ENCODE assay signal across 6 cellular contexts in genomic region chr13:67902960-67903359, GRCh38.
DNase-seq lines count a peak whose midpoint lies in the region; ATAC-seq and TF ChIP-seq lines count a peak whose summit lies in the region.
"Not testable (repeated sequence)": the region's sequence is repeated elsewhere in the genome, so short reads cannot be mapped to it uniquely, and the experiment has no call there.

No MANE protein-coding gene starts in this region.

- not testable (repeated sequence) for H3K9me2 ChIP-seq in GM23338 (ENCODE audit: insufficient read depth); SK-N-SH

- H4K20me1 ChIP-seq in GM23338 (replicated peaks; ENCODE audit: insufficient read depth); SK-N-SH (ENCODE audit: insufficient read depth); neural progenitor cell (ENCODE audit: low read depth): not testable (repeated sequence)

- H3K36me3 ChIP-seq in GM23338 (ENCODE audit: insufficient read depth); SK-N-SH (replicated peaks in 1 of 2; ENCODE audit: control insufficient read depth in 1 of 2, insufficient read depth in 2 of 2, low read length in 1 of 2); endodermal cell (ENCODE audit: control insufficient read depth, insufficient read depth, low read length); iPS DF 6.9 (ENCODE audit: control insufficient read depth, insufficient read depth, low read length); neural progenitor cell: not testable (repeated sequence)

- H3K4me3 ChIP-seq in GM23338; NB4 (ENCODE audit: low read depth, low read length); SK-N-SH (ENCODE audit: low read depth in 2 of 2, low read length in 1 of 2); endodermal cell (ENCODE audit: low read length); iPS DF 6.9 (ENCODE audit: low read length); neural progenitor cell: not testable (repeated sequence)

- DNase-seq in GM23338 (ENCODE audit: low spot score) (peak; percentile 26), endodermal cell (peak; percentile 51), iPS DF 6.9 (ENCODE audit: low read depth, low spot score) (peak; percentile 4)
- DNase-seq in NB4 (ENCODE audit: low read depth); SK-N-SH; neural progenitor cell (ENCODE audit: low spot score): not testable (repeated sequence)

- peaks cover 24% of the 10 kb centered on the region for H3K9me3 Mint-ChIP-seq in GM23338
- H3K9me3 Mint-ChIP-seq in endodermal cell = peaks cover 17% of the 10 kb centered on the region
- H3K9me3 Mint-ChIP-seq in neural progenitor cell = peaks cover 22% of the 10 kb centered on the region

- POLR2A ChIA-PET in SK-N-SH (lab: Yijun Ruan, JAX) = not testable (repeated sequence)

- H3K4me2 ChIP-seq in GM23338, SK-N-SH, neural progenitor cell: not testable (repeated sequence)

- H3K36me3 Mint-ChIP-seq in GM23338 (ENCODE audit: low read depth) = peaks cover 16% of the 10 kb centered on the region
- H3K36me3 Mint-ChIP-seq in endodermal cell (ENCODE audit: low read depth); neural progenitor cell: not testable (repeated sequence)

- not testable (repeated sequence) for H3K9me3 ChIP-seq in SK-N-SH; endodermal cell (ENCODE audit: control insufficient read depth, low read length); iPS DF 6.9 (ENCODE audit: control insufficient read depth, insufficient read depth, low read length); neural progenitor cell (ENCODE audit: low read depth)

- H3K4me1 ChIP-seq in GM23338 (ENCODE audit: insufficient read depth); SK-N-SH (ENCODE audit: control insufficient read depth in 1 of 2, insufficient read depth in 2 of 2, low read depth in 1 of 2, low read length in 1 of 2); endodermal cell (ENCODE audit: control insufficient read depth, insufficient read depth, low read length); iPS DF 6.9 (ENCODE audit: control insufficient read depth, insufficient read depth, low read length); neural progenitor cell: not testable (repeated sequence)

- not testable (repeated sequence) for H3F3A ChIP-seq in GM23338 (replicated peaks; ENCODE audit: low read depth); SK-N-SH (replicated peaks; ENCODE audit: insufficient read depth); neural progenitor cell (ENCODE audit: low read depth)

- CTCF ChIA-PET in SK-N-SH (lab: Yijun Ruan, JAX) = not testable (repeated sequence)

- TF ChIP-seq CTCF in GM23338 (conservative IDR thresholded peaks at IDR 0.05; ENCODE audit: low read depth in 2 of 2) (peak; percentile 64 to 70), NB4 (IDR thresholded peaks at IDR 0.05; ENCODE audit: low read depth, low read length) (peak; percentile 14), SK-N-SH (IDR thresholded peaks at IDR 0.05) (peak; percentile 16; the same call in 1 of the 2 replicates), endodermal cell (conservative IDR thresholded peaks at IDR 0.05) (peak; percentile 73), neural progenitor cell (IDR thresholded peaks at IDR 0.05) (peak; percentile 31)

- 75% methylated on average over 8 of the region's 8 CpGs for WGBS in SK-N-SH (ENCODE audit: low lambda C conversion rate)
- WGBS in endodermal cell (ENCODE audit: insufficient coverage in 1 of 2, insufficient read length in 1 of 2), 2 experiments = 72 to 91% methylated on average over 3 to 6 of the region's 8 CpGs
- WGBS in iPS DF 6.9 (ENCODE audit: insufficient coverage, insufficient read length) = no CpG with 5 or more reads among the region's 8 CpGs

- not testable (repeated sequence) for H3K27ac Mint-ChIP-seq in GM23338, endodermal cell, neural progenitor cell

- not testable (repeated sequence) for H3K27me3 ChIP-seq in GM23338 (ENCODE audit: insufficient read depth); SK-N-SH (ENCODE audit: insufficient read depth); endodermal cell (ENCODE audit: control insufficient read depth, insufficient read depth, low read length, poor library complexity, severe bottlenecking); iPS DF 6.9 (ENCODE audit: control insufficient read depth, insufficient read depth, low read length); neural progenitor cell

- not testable (repeated sequence) for H3K9ac ChIP-seq in SK-N-SH; endodermal cell (ENCODE audit: extremely low read depth, low read length, poor library complexity, severe bottlenecking); neural progenitor cell

- not testable (repeated sequence) for H2AFZ ChIP-seq in GM23338; SK-N-SH (ENCODE audit: low read depth); neural progenitor cell (replicated peaks)

- H3K27ac ChIP-seq in GM23338 (ENCODE audit: low read depth); SK-N-SH (ENCODE audit: low read depth in 2 of 2, low read length in 1 of 2); endodermal cell (ENCODE audit: low read depth, low read length); iPS DF 6.9 (ENCODE audit: low read length); neural progenitor cell: not testable (repeated sequence)

- not testable (repeated sequence) for H3K27me3 Mint-ChIP-seq in GM23338 (ENCODE audit: insufficient read depth, low read depth, poor library complexity); endodermal cell (ENCODE audit: insufficient read depth); neural progenitor cell (ENCODE audit: insufficient read depth, low read depth)

- not testable (repeated sequence) for TF ChIP-seq EP300 in SK-N-SH (IDR thresholded peaks at IDR 0.05; ENCODE audit: borderline replicate concordance in 1 of 2, low read depth in 1 of 2, low read length in 1 of 2)

- ATAC-seq in GM23338 = not testable (repeated sequence)

- not testable (repeated sequence) for TF ChIP-seq POLR2A in NB4 (IDR thresholded peaks at IDR 0.05; ENCODE audit: extremely low read depth, insufficient read length)

- not testable (repeated sequence) for TF ChIP-seq RAD21 in SK-N-SH (IDR thresholded peaks at IDR 0.05; ENCODE audit: low read length)

- H3K79me2 ChIP-seq in GM23338 (replicated peaks; ENCODE audit: insufficient read depth); SK-N-SH (ENCODE audit: insufficient read depth); neural progenitor cell (ENCODE audit: low read depth): not testable (repeated sequence)

- not testable (repeated sequence) for H3K4me3 Mint-ChIP-seq in GM23338, endodermal cell, neural progenitor cell

- H3K4me1 Mint-ChIP-seq in GM23338, endodermal cell, neural progenitor cell: not testable (repeated sequence)

Comparison
In these comparisons a context has a peak if more than half of its experiments do, and no peak if none do; other contexts are left out.
1. CTCF ChIP-seq: peak in every context shown above with its lines; median percentile 73 in endodermal cell; 67 in GM23338; 31 in neural progenitor cell; 16 in SK-N-SH; 14 in NB4.